ENCODE assay signal across 8 cellular contexts in the genomic region with DNA sequence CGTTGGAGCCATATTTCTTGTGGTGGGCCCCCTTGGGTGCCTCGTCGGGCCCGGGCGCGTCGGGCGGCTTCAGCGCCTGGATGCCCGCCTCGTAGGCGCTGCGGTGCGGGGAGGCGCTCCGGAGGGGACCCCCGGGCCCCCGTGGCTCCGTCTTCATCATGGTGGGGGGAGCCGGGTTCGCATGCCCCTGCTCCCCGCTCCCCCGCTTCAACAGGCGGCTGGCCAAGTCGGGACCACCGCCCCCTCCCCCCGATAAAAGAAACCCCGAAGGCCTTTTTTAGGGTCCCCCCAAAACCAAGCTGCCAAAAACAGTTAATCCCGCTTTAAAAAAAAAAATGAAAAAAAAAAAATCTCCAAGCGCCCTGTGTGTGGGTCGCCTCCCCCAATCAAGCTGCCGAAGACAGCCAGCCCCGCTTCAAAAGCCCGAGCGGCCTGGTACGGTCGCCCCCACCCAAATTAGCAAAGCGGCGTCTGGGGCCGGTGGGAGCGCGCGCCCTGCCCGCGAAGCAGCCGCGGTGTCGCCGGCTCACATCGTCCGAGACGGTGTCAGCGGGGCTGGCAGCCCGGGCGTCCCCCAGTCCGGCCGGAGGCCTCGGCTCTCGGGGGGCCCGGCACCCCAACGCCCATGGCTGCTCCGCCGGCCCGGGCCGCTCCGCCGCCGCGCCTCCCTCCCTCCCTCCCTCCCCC. TPM values are rescaled to one million over a fixed set of nuclear protein-coding genes. Genes with fewer than 3 reads are reported as not detected.
A peak's percentile ranks its signal among the peaks of the same experiment; 100 is the strongest.
DNase-seq lines count a peak whose midpoint lies in the region; ATAC-seq, FAIRE-seq and TF ChIP-seq lines count a peak whose summit lies in the region.

A gene with protein sequence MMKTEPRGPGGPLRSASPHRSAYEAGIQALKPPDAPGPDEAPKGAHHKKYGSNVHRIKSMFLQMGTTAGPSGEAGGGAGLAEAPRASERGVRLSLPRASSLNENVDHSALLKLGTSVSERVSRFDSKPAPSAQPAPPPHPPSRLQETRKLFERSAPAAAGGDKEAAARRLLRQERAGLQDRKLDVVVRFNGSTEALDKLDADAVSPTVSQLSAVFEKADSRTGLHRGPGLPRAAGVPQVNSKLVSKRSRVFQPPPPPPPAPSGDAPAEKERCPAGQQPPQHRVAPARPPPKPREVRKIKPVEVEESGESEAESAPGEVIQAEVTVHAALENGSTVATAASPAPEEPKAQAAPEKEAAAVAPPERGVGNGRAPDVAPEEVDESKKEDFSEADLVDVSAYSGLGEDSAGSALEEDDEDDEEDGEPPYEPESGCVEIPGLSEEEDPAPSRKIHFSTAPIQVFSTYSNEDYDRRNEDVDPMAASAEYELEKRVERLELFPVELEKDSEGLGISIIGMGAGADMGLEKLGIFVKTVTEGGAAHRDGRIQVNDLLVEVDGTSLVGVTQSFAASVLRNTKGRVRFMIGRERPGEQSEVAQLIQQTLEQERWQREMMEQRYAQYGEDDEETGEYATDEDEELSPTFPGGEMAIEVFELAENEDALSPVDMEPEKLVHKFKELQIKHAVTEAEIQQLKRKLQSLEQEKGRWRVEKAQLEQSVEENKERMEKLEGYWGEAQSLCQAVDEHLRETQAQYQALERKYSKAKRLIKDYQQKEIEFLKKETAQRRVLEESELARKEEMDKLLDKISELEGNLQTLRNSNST (minus strand): TSS at position 324 of the 687 bp plus-strand sequence. CDS start 164 bp downstream, at position 160.

- H3K36me3 Mint-ChIP-seq in activated CD4-positive, alpha-beta T cell treated with anti-CD3 and anti-CD28 coated beads, Interleukin-2, amount 10 ng/mL, durations not matched to agents 7 days and 5 days (ENCODE audit: low read depth): peaks cover 25% of the 10 kb centered on the region

- H3K27me3 ChIP-seq in adrenal gland (no peaks in the 10 kb centered on the region), iPS-15b (ENCODE audit: control insufficient read depth, insufficient read depth, low read length) (peaks cover 3% of the 10 kb centered on the region), small intestine (ENCODE audit: control insufficient read depth in 2 of 2, insufficient read depth in 2 of 2, low read length in 2 of 2) (no peaks in the 10 kb centered on the region)

- FAIRE-seq in small intestine (lab: Jason Lieb, UNC): no peak

- intact Hi-C loops in adrenal gland (cut with DNase I): no loop called here

- H3K4me3 Mint-ChIP-seq in activated CD4-positive, alpha-beta T cell treated with anti-CD3 and anti-CD28 coated beads, Interleukin-2, amount 10 ng/mL, durations not matched to agents 7 days and 5 days: peak within 1 kb of the TSS; percentile 93

- WGBS in adrenal gland, 4 donors: 0 to 2% (median 1%) methylated on average over 14 to 68 of the region's 69 CpGs
- WGBS in small intestine, 3 donors: 0 to 1% (median 1%) methylated on average over 46 to 69 of the region's 69 CpGs

- H3K9me3 Mint-ChIP-seq in activated CD4-positive, alpha-beta T cell treated with anti-CD3 and anti-CD28 coated beads, Interleukin-2, amount 10 ng/mL, durations not matched to agents 7 days and 5 days: no peaks in the 10 kb centered on the region

- no peaks in the 10 kb centered on the region for H3K27me3 Mint-ChIP-seq in activated CD4-positive, alpha-beta T cell treated with anti-CD3 and anti-CD28 coated beads, Interleukin-2, amount 10 ng/mL, durations not matched to agents 7 days and 5 days

- TF ChIP-seq CTCF in adrenal gland (IDR thresholded peaks at IDR 0.05): no peak

- peak within 1 kb of the TSS; percentile 60 for H3K9ac ChIP-seq in iPS-15b (ENCODE audit: low read depth, low read length)

- no peak for ATAC-seq in HG02798 (IDR thresholded peaks at IDR 0.05; ENCODE audit: poor library complexity, unreplicated experiment)

- CTCF ChIA-PET in activated CD4-positive, alpha-beta T cell treated with anti-CD3 and anti-CD28 coated beads, Interleukin-2, amount 10 ng/mL, durations not matched to agents 7 days and 5 days (lab: Charles Lee): interaction anchor here (0.5 to 5.3 kb wide), 15 partner anchors 10 to 356 kb away, joined by 3 to 43 read pairs (median 4); a partner anchor contains a TSS

- H3K4me1 ChIP-seq in adrenal gland (replicated peaks in 1 of 2) (peaks cover 74 to 79% of the 10 kb centered on the region in 2 donors), iPS-15b (ENCODE audit: control insufficient read depth, insufficient read depth, low read length) (peaks cover 7% of the 10 kb centered on the region), small intestine (ENCODE audit: control insufficient read depth in 2 of 2, insufficient read depth in 1 of 2, low read depth in 1 of 2, low read length in 1 of 2) (peaks cover 3 to 13% of the 10 kb centered on the region in 2 donors)

- DNase-seq in activated CD4-positive, alpha-beta T cell treated with anti-CD3 and anti-CD28 coated beads, Interleukin-2, amount 10 ng/mL, durations not matched to agents 7 days and 5 days: no peak
- no peak for DNase-seq in activated CD4-positive, alpha-beta T cell treated with anti-CD3 and anti-CD28 coated beads for 4 hours
- peak in 1 of 7 donors; percentile 46 for DNase-seq in adrenal gland
- DNase-seq in small intestine: no peak
- no peak for DNase-seq in stimulated activated CD8-positive, alpha-beta memory T cell treated with anti-CD3 and anti-CD28 coated beads, Interleukin-4, amount 100 ng/mL, for 48 hours
- no peak for DNase-seq in GM03348 (ENCODE audit: low spot score)

- POLR2A ChIA-PET in activated CD4-positive, alpha-beta T cell treated with anti-CD3 and anti-CD28 coated beads, Interleukin-2, amount 10 ng/mL, durations not matched to agents 7 days and 5 days (lab: Charles Lee): no interaction called here

- TF ChIP-seq POLR2A in adrenal gland (IDR thresholded peaks at IDR 0.05): no peak

- no peaks in the 10 kb centered on the region for H3K9me3 ChIP-seq in adrenal gland (replicated peaks in 1 of 3)
- no peaks in the 10 kb centered on the region for H3K9me3 ChIP-seq in iPS-15b (ENCODE audit: control insufficient read depth, insufficient read depth, low read length)
- H3K9me3 ChIP-seq in small intestine (ENCODE audit: control insufficient read depth, low read depth): no peaks in the 10 kb centered on the region

- H3K4me3 ChIP-seq in adrenal gland (peak within 1 kb of the TSS; percentile 38 to 92 (median 64)), iPS-15b (ENCODE audit: low read depth, low read length) (peak within 1 kb of the TSS; percentile 85), small intestine (ENCODE audit: low read depth in 1 of 2, low read length in 2 of 2) (peak within 1 kb of the TSS; percentile 75 to 85)

- H3K36me3 ChIP-seq in adrenal gland (replicated peaks in 1 of 2): no peaks in the 10 kb centered on the region
- H3K36me3 ChIP-seq in iPS-15b (ENCODE audit: control insufficient read depth, insufficient read depth, low read length): no peaks in the 10 kb centered on the region
- H3K36me3 ChIP-seq in small intestine (ENCODE audit: control insufficient read depth in 2 of 2, insufficient read depth in 2 of 2, low read length in 2 of 2): no peaks in the 10 kb centered on the region

- H3K27ac ChIP-seq in adrenal gland (peak within 1 kb of the TSS; percentile 49 to 94 (median 89)), small intestine (ENCODE audit: low read depth in 1 of 2, low read length in 1 of 2) (peak within 1 kb of the TSS; percentile 77 to 94)

- H3K27ac Mint-ChIP-seq in activated CD4-positive, alpha-beta T cell treated with anti-CD3 and anti-CD28 coated beads, Interleukin-2, amount 10 ng/mL, durations not matched to agents 7 days and 5 days: peak within 1 kb of the TSS; percentile 95

- peaks cover 51% of the 10 kb centered on the region for H3K4me1 Mint-ChIP-seq in activated CD4-positive, alpha-beta T cell treated with anti-CD3 and anti-CD28 coated beads, Interleukin-2, amount 10 ng/mL, durations not matched to agents 7 days and 5 days

RNA-seq across cellular contexts. Expression of the gene that starts here (rescaled TPM):
- total RNA-seq in activated CD4-positive, alpha-beta T cell treated with anti-CD3 and anti-CD28 coated beads, Interleukin-2, amount 10 ng/mL, durations not matched to agents 7 days and 5 days: 100 to 1,000 TPM; 110 to 117 TPM
- total RNA-seq in adrenal gland: 10 to 100 TPM; 43.9 to 87.0 (median 62.0) TPM
- polyA plus RNA-seq in adrenal gland: 100 to 1,000 TPM in 1 of 3 donors, 10 to 100 TPM in 2; 21.8 to 128 (median 27.2) TPM
- polyA plus RNA-seq in small intestine: 10 to 100 TPM; 14.1 to 25.7 (median 17.4) TPM
